24 cellular contexts compared by ENCODE assay signal in genomic region chr10:37704566-37704965, GRCh38.
DNase-seq lines count a peak whose midpoint lies in the region; ATAC-seq and TF ChIP-seq lines count a peak whose summit lies in the region.
"Had no signal": no experiment of that assay in that cellular context is flagged by ENCODE, and none has a peak within 500 bp of the region (broad histone marks: within the 10 kb centered on the region; RNA-seq: fewer than 3 reads in every experiment).

No MANE protein-coding gene starts in this region.

- H3K9me3 Mint-ChIP-seq in naive thymus-derived CD4-positive, alpha-beta T cell: peaks cover 6 to 18% (median 13%) of the 10 kb centered on the region in 11 donors

- H3K27ac ChIP-seq in naive thymus-derived CD4-positive, alpha-beta T cell (ENCODE audit: low read depth, low read length): no peak overlapping the region
- H3K27ac ChIP-seq in upper lobe of right lung (no peak overlapping the region), esophagus squamous epithelium (no peak overlapping the region)
- H3K27ac ChIP-seq: KMS-11, SJCRH30 had no signal

- H3K36me3 ChIP-seq in MG63 (no peaks in the 10 kb centered on the region), upper lobe of right lung (no peaks in the 10 kb centered on the region), esophagus squamous epithelium (no peaks in the 10 kb centered on the region)
- H3K36me3 ChIP-seq in naive thymus-derived CD4-positive, alpha-beta T cell (ENCODE audit: control insufficient read depth in 2 of 3, insufficient read depth in 3 of 3, low read length in 3 of 3): no peaks in the 10 kb centered on the region
- H3K36me3 ChIP-seq: SJCRH30 had no signal

- no peaks in the 10 kb centered on the region for H3K4me1 Mint-ChIP-seq in naive thymus-derived CD4-positive, alpha-beta T cell
- H3K4me1 Mint-ChIP-seq: CD4-positive, alpha-beta memory T cell; IgD-negative memory B cell had no signal

- H3K4me3 Mint-ChIP-seq in naive thymus-derived CD4-positive, alpha-beta T cell: no peak overlapping the region
- H3K4me3 Mint-ChIP-seq: CD4-positive, alpha-beta memory T cell had no signal

- intact Hi-C loops in naive thymus-derived CD4-positive, alpha-beta T cell (cut with micrococcal nuclease): no loop called here
- intact Hi-C loops in upper lobe of right lung (cut with DNase I): no loop called here
- intact Hi-C loops in esophagus squamous epithelium (cut with DNase I): no loop called here

- no peaks in the 10 kb centered on the region for H3K27me3 ChIP-seq in MG63
- no peaks in the 10 kb centered on the region for H3K27me3 ChIP-seq in naive thymus-derived CD4-positive, alpha-beta T cell (ENCODE audit: control insufficient read depth in 2 of 2, insufficient read depth in 2 of 2, low read length in 2 of 2)
- no peaks in the 10 kb centered on the region for H3K27me3 ChIP-seq in upper lobe of right lung
- no peaks in the 10 kb centered on the region for H3K27me3 ChIP-seq in esophagus squamous epithelium
- H3K27me3 ChIP-seq: SJCRH30 had no signal

- no peaks in the 10 kb centered on the region for H3K36me3 Mint-ChIP-seq in naive thymus-derived CD4-positive, alpha-beta T cell
- H3K36me3 Mint-ChIP-seq: IgD-negative memory B cell had no signal

- H3K27me3 Mint-ChIP-seq in naive thymus-derived CD4-positive, alpha-beta T cell: peaks cover 0 to 5% (median 0%) of the 10 kb centered on the region in 5 donors
- H3K27me3 Mint-ChIP-seq: CD4-positive, alpha-beta memory T cell; IgD-negative memory B cell had no signal

- no peak for TF ChIP-seq POLR2A in esophagus squamous epithelium (IDR thresholded peaks at IDR 0.05)

- no peak overlapping the region for H3K27ac Mint-ChIP-seq in naive thymus-derived CD4-positive, alpha-beta T cell
- H3K27ac Mint-ChIP-seq: CD4-positive, alpha-beta memory T cell; IgD-negative memory B cell had no signal

- 62 to 67% methylated on average over 3 of the region's 4 CpGs for WGBS in esophagus squamous epithelium, 2 donors

- H3K4me3 ChIP-seq in MG63: no peak overlapping the region
- no peak overlapping the region for H3K4me3 ChIP-seq in naive thymus-derived CD4-positive, alpha-beta T cell (ENCODE audit: low read length)
- H3K4me3 ChIP-seq in upper lobe of right lung: no peak overlapping the region
- no peak overlapping the region for H3K4me3 ChIP-seq in esophagus squamous epithelium
- H3K4me3 ChIP-seq: SJCRH30 had no signal

- H3K9me3 ChIP-seq in MG63 (no peaks in the 10 kb centered on the region), upper lobe of right lung (no peaks in the 10 kb centered on the region), esophagus squamous epithelium (peaks cover 0 to 30% (median 18%) of the 10 kb centered on the region in 3 donors)
- H3K9me3 ChIP-seq in naive thymus-derived CD4-positive, alpha-beta T cell (ENCODE audit: control insufficient read depth in 2 of 3, low read length in 3 of 3): peaks cover 0 to 12% (median 0%) of the 10 kb centered on the region in 3 experiments
- H3K9me3 ChIP-seq: Caco-2, SJCRH30 had no signal

- H3K4me1 ChIP-seq in naive thymus-derived CD4-positive, alpha-beta T cell (ENCODE audit: control insufficient read depth in 2 of 2, insufficient read depth in 2 of 2, low read length in 2 of 2): no peaks in the 10 kb centered on the region
- H3K4me1 ChIP-seq in upper lobe of right lung (no peaks in the 10 kb centered on the region), esophagus squamous epithelium (no peaks in the 10 kb centered on the region)
- H3K4me1 ChIP-seq: Caco-2, SJCRH30 had no signal

- CTCF ChIA-PET in naive thymus-derived CD4-positive, alpha-beta T cell (lab: Charles Lee): no interaction called here

- DNase-seq in AG20443 (ENCODE audit: low spot score) (peak; percentile 2), MG63 (peak; percentile 23), upper lobe of right lung (peak; percentile 40), NCI-H2029 treated with DMSO at 0.1 percent for 48 hours (lab: John Stamatoyannopoulos, UW) (no peak), esophagus squamous epithelium (lab: John Stamatoyannopoulos, UW) (no peak), superior temporal gyrus (ENCODE audit: extremely low spot score) (no peak)
- no peak for DNase-seq in naive thymus-derived CD4-positive, alpha-beta T cell
- DNase-seq: C1 segment of cervical spinal cord, Caco-2, EL, GDM1, HCEC 1CT, NCI-H1048, NCI-H1417, NCI-H187, NCI-H2171 treated with DMSO at 0.1 percent for 48 hours, NCI-H345, NCI-H524, NCI-H774, SJCRH30 had no signal

- ATAC-seq in naive thymus-derived CD4-positive, alpha-beta T cell: peak; percentile 14
- ATAC-seq in upper lobe of right lung: no peak
- ATAC-seq: SK-N-SH treated with all-trans-retinoic acid at 6 μM for 48 hours had no signal

- POLR2A ChIA-PET in naive thymus-derived CD4-positive, alpha-beta T cell (lab: Charles Lee): no interaction called here

- TF ChIP-seq CTCF in upper lobe of right lung (IDR thresholded peaks at IDR 0.05) (no peak), esophagus squamous epithelium (IDR thresholded peaks at IDR 0.05) (no peak)

Comparison
In these comparisons a context has a peak if more than half of its experiments do, and no peak if none do; other contexts are left out.
1. DNase-seq: peak in AG20443 (single experiment), MG63 (single experiment) and upper lobe of right lung (single experiment); none in naive thymus-derived CD4-positive, alpha-beta T cell (0 of 9), NCI-H2029 treated with DMSO at 0.1 percent for 48 hours (single experiment), esophagus squamous epithelium (single experiment) and superior temporal gyrus (single experiment).